9 cellular contexts compared by ENCODE assay signal in the genomic region with DNA sequence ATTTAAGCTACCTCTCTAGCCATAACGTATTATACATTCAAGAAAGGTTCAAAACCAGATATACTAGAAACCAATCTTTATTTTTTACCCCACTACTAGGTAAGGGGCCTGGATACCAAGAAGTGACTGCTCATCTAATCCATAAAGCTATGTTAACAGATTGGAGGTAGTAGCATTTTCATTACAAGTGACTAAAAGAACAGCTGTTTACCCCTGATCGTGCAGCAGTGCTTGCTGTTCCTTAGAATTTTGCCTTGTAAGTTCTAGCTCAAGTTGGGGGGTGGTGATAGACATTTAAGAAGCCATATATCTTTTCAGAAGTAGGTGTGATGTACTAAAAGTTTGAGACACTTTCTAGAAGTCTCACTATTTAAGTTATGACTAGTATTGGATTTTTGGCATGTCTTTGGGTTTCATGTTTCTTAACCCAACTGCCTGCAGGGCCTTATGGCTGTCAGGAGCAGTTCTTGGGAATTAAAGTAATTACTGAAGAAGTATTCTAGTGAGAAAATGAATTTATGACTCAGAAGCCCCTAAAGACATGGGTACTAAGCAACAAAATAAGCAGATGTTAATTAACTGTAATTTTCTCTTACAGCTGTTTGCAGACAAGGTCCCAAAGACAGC. TPM values are rescaled to one million over a fixed set of nuclear protein-coding genes. Genes with fewer than 3 reads are reported as not detected.
DNase-seq lines count a peak whose midpoint lies in the region; ATAC-seq lines count a peak whose summit lies in the region.
"Had no signal": no experiment of that assay in that cellular context is flagged by ENCODE, and none has a peak within 500 bp of the region (broad histone marks: within the 10 kb centered on the region; RNA-seq: fewer than 3 reads in every experiment).

No MANE protein-coding gene starts in this region.

- peak overlapping the region; percentile 39 for H3K27ac Mint-ChIP-seq in activated T-helper 2 cell treated with anti-CD3 and anti-CD28 coated beads, Interferon-gamma antibody, Interleukin-2, Interleukin-4, amounts not matched to agents 10 μg/mL and 5 μg/mL and 100 μg/mL, durations not matched to agents 14 hours and 24 hours and 36 hours

- no peaks in the 10 kb centered on the region for H3K9me3 Mint-ChIP-seq in activated T-cell treated with anti-CD3 and anti-CD28 coated beads, Interleukin-2, amount 50 U/mL, for 4 hours
- H3K9me3 Mint-ChIP-seq in activated T-helper 2 cell treated with anti-CD3 and anti-CD28 coated beads, Interferon-gamma antibody, Interleukin-2, Interleukin-4, amounts not matched to agents 10 μg/mL and 5 μg/mL and 100 μg/mL, durations not matched to agents 14 hours and 24 hours and 36 hours: no peaks in the 10 kb centered on the region

- H3K9me3 ChIP-seq in iPS-18c (ENCODE audit: control insufficient read depth, insufficient read depth, low read length) (no peaks in the 10 kb centered on the region), thymus (ENCODE audit: control insufficient read depth) (no peaks in the 10 kb centered on the region)

- peaks cover 44% of the 10 kb centered on the region for H3K36me3 Mint-ChIP-seq in activated T-cell treated with anti-CD3 and anti-CD28 coated beads, Interleukin-2, amount 50 U/mL, for 4 hours (ENCODE audit: insufficient read depth)
- H3K36me3 Mint-ChIP-seq in activated T-helper 2 cell treated with anti-CD3 and anti-CD28 coated beads, Interferon-gamma antibody, Interleukin-2, Interleukin-4, amounts not matched to agents 10 μg/mL and 5 μg/mL and 100 μg/mL, durations not matched to agents 14 hours and 24 hours and 36 hours (ENCODE audit: low read depth): peaks cover 65% of the 10 kb centered on the region

- 18% methylated on average over 2 of the region's 2 CpGs for WGBS in thymus

- intact Hi-C loops in activated T-helper 2 cell treated with anti-CD3 and anti-CD28 coated beads, Interferon-gamma antibody, Interleukin-2, Interleukin-4, amounts not matched to agents 10 μg/mL and 5 μg/mL and 100 μg/mL, durations not matched to agents 14 hours and 24 hours and 36 hours (cut with micrococcal nuclease): no loop called here

- H3K27ac ChIP-seq in thymus (ENCODE audit: low read depth): no peak overlapping the region

- ATAC-seq in activated T-cell treated with anti-CD3 and anti-CD28 coated beads, Interleukin-2, amount 50 U/mL, for 4 hours: peak; percentile 1 to 2
- no peak for ATAC-seq in left lobe of liver
- ATAC-seq: sciatic nerve had no signal

- DNase-seq in activated T-cell treated with anti-CD3 and anti-CD28 coated beads, Interleukin-2, amount 50 U/mL, for 4 hours: no peak
- DNase-seq in activated T-cell treated with anti-CD3 and anti-CD28 coated beads, Interleukin-2, amount 50 U/mL, for 1 hour: no peak
- no peak for DNase-seq in activated T-helper 2 cell treated with anti-CD3 and anti-CD28 coated beads, Interferon-gamma antibody, Interleukin-2, Interleukin-4, amounts not matched to agents 10 μg/mL and 5 μg/mL and 100 μg/mL, durations not matched to agents 14 hours and 24 hours and 36 hours (ENCODE audit: low spot score)
- DNase-seq in activated gamma-delta T cell (lab: John Stamatoyannopoulos, UW): no peak
- DNase-seq in left lobe of liver (ENCODE audit: low spot score): no peak
- DNase-seq in NCI-H1694 treated with DMSO at 0.1 percent for 48 hours (lab: John Stamatoyannopoulos, UW): no peak

- peaks cover 29% of the 10 kb centered on the region for H3K4me1 Mint-ChIP-seq in activated T-cell treated with anti-CD3 and anti-CD28 coated beads, Interleukin-2, amount 50 U/mL, for 4 hours (ENCODE audit: low read depth)
- peaks cover 28% of the 10 kb centered on the region for H3K4me1 Mint-ChIP-seq in activated T-helper 2 cell treated with anti-CD3 and anti-CD28 coated beads, Interferon-gamma antibody, Interleukin-2, Interleukin-4, amounts not matched to agents 10 μg/mL and 5 μg/mL and 100 μg/mL, durations not matched to agents 14 hours and 24 hours and 36 hours (ENCODE audit: low read depth)

- H3K4me3 Mint-ChIP-seq in activated T-cell treated with anti-CD3 and anti-CD28 coated beads, Interleukin-2, amount 50 U/mL, for 4 hours: peak overlapping the region; percentile 95
- peak overlapping the region; percentile 98 for H3K4me3 Mint-ChIP-seq in activated T-helper 2 cell treated with anti-CD3 and anti-CD28 coated beads, Interferon-gamma antibody, Interleukin-2, Interleukin-4, amounts not matched to agents 10 μg/mL and 5 μg/mL and 100 μg/mL, durations not matched to agents 14 hours and 24 hours and 36 hours (ENCODE audit: low read depth)

- H3K36me3 ChIP-seq in thymus (ENCODE audit: control insufficient read depth, insufficient read depth): peaks cover 24% of the 10 kb centered on the region

- H3K27me3 Mint-ChIP-seq in activated T-cell treated with anti-CD3 and anti-CD28 coated beads, Interleukin-2, amount 50 U/mL, for 4 hours (ENCODE audit: low read depth): no peaks in the 10 kb centered on the region
- H3K27me3 Mint-ChIP-seq in activated T-helper 2 cell treated with anti-CD3 and anti-CD28 coated beads, Interferon-gamma antibody, Interleukin-2, Interleukin-4, amounts not matched to agents 10 μg/mL and 5 μg/mL and 100 μg/mL, durations not matched to agents 14 hours and 24 hours and 36 hours (ENCODE audit: low read depth): no peaks in the 10 kb centered on the region

- peak overlapping the region; percentile 85 for H3K4me3 ChIP-seq in iPS-18c (ENCODE audit: insufficient read depth, low read depth, low read length)
- H3K4me3 ChIP-seq in thymus (ENCODE audit: low read length): peak overlapping the region; percentile 7

- H3K27me3 ChIP-seq in thymus (ENCODE audit: control insufficient read depth, insufficient read depth): no peaks in the 10 kb centered on the region

- peaks cover 6% of the 10 kb centered on the region for H3K4me1 ChIP-seq in thymus (ENCODE audit: control insufficient read depth, insufficient read depth, low read length)

RNA-seq across cellular contexts. Expression of a gene that starts 2.3 kb away (rescaled TPM):
- total RNA-seq in activated T-cell treated with anti-CD3 and anti-CD28 coated beads, Interleukin-2, amount 50 U/mL, for 4 hours: 1,000 to 10,000 TPM; 2,630 to 2,693 (median 2,657) TPM
- total RNA-seq in activated T-helper 2 cell treated with anti-CD3 and anti-CD28 coated beads, Interferon-gamma antibody, Interleukin-2, Interleukin-4, amounts not matched to agents 10 μg/mL and 5 μg/mL and 100 μg/mL, durations not matched to agents 14 hours and 24 hours and 36 hours: 2,442 and 2,446 TPM in 2 replicates
- 2,685 TPM for polyA plus RNA-seq in thymus
- 532 TPM for total RNA-seq in left lobe of liver

RNA-seq across cellular contexts. Expression of a gene that starts 49.1 kb away (rescaled TPM):
- 100 to 1,000 TPM; 128 to 140 (median 133) TPM for total RNA-seq in activated T-cell treated with anti-CD3 and anti-CD28 coated beads, Interleukin-2, amount 50 U/mL, for 4 hours
- total RNA-seq in activated T-helper 2 cell treated with anti-CD3 and anti-CD28 coated beads, Interferon-gamma antibody, Interleukin-2, Interleukin-4, amounts not matched to agents 10 μg/mL and 5 μg/mL and 100 μg/mL, durations not matched to agents 14 hours and 24 hours and 36 hours: 204 and 208 TPM in 2 replicates
- 198 TPM for polyA plus RNA-seq in thymus
- 64.6 TPM for total RNA-seq in left lobe of liver

RNA-seq across cellular contexts. Expression of a gene that starts 50.1 kb away (rescaled TPM):
- 100 to 1,000 TPM; 109 to 137 (median 118) TPM for total RNA-seq in activated T-cell treated with anti-CD3 and anti-CD28 coated beads, Interleukin-2, amount 50 U/mL, for 4 hours
- total RNA-seq in activated T-helper 2 cell treated with anti-CD3 and anti-CD28 coated beads, Interferon-gamma antibody, Interleukin-2, Interleukin-4, amounts not matched to agents 10 μg/mL and 5 μg/mL and 100 μg/mL, durations not matched to agents 14 hours and 24 hours and 36 hours: 105 TPM in 2 replicates
- polyA plus RNA-seq in thymus: 74.1 TPM
- total RNA-seq in left lobe of liver: 37.5 TPM
